In the genomic region with DNA sequence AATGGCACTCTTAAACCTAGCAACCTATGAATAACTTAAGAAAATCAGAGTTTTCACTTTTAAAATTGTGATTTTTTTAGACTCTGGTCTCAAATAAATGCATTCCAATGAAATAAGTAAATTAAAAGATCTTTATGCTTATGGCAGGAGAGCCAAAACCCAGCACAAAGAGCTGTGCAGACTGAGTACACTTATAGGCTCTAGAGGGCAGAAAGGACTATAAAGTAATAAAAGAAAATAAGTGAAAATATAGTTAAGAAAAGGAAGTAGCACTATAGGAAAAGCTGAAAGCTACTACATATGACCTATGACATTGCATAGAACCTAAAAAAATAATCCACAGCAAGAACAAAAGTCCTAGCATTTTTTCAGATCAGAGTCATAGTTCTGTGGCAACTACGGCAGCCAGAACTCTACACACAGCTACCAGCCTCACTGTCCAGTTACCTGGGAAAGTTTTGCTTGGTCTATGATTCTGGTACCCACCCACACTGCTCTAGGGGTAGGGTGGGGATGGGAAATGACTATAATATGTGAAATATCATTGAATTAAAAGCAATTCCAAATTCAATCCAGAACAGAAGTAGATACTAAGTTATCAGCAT, we compare ENCODE assay signal across 16 cellular contexts. TPM values are rescaled to one million over a fixed set of nuclear protein-coding genes. Genes with fewer than 3 reads are reported as not detected.
DNase-seq lines count a peak whose midpoint lies in the region; TF ChIP-seq lines count a peak whose summit lies in the region.
"Had no signal": no experiment of that assay in that cellular context is flagged by ENCODE, and none has a peak within 500 bp of the region (broad histone marks: within the 10 kb centered on the region; RNA-seq: fewer than 3 reads in every experiment).

No MANE protein-coding gene starts in this region.

- no peaks in the 10 kb centered on the region for H4K20me1 ChIP-seq in mammary epithelial cell (ENCODE audit: insufficient read depth, low read length)

- dilution Hi-C loops in mammary epithelial cell (cut with HindIII; ENCODE audit: low sequenced_read_pairs) = no loop called here

- WGBS in mammary epithelial cell (ENCODE audit: low coverage, missing lambda C conversion rate) = 0% methylated on average over 1 of the region's 1 CpG
- 75 to 100% (median 93%) methylated on average over 1 of the region's 1 CpG for WGBS in spleen, 5 donors

- peak; percentile 46 for DNase-seq in AG08395 (ENCODE audit: low spot score)
- DNase-seq in LHCN-M2 (ENCODE audit: low read depth) = peak; percentile 50
- DNase-seq in mammary epithelial cell = peak; percentile 53
- DNase-seq in hepatic stellate cell (ENCODE audit: low spot score) = peak; percentile 42
- no peak for DNase-seq in epidermal melanocyte (ENCODE audit: insufficient read length, low spot score)
- DNase-seq in spleen = no peak
- no peak for DNase-seq in DMS114 treated with DMSO at 0.1 percent for 48 hours (lab: John Stamatoyannopoulos, UW; ENCODE audit: unreplicated experiment)
- no peak for DNase-seq in COLO668 (lab: John Stamatoyannopoulos, UW; ENCODE audit: unreplicated experiment)
- DNase-seq: activated CD4-positive, alpha-beta T cell treated with anti-CD3 and anti-CD28 coated beads for 36 hours; activated CD8-positive, alpha-beta memory T cell treated with anti-CD3 and anti-CD28 coated beads, Interleukin-2, amount 50 U/mL, for 4 hours; activated naive CD4-positive, alpha-beta T cell; head of caudate nucleus; NCI-H146; SJCRH30; stimulated activated naive CD8-positive, alpha-beta T cell treated with anti-CD3 and anti-CD28 coated beads, Interleukin-15, amount 100 ng/mL, for 72 hours had no signal

- H3K9me3 ChIP-seq in mammary epithelial cell (replicated peaks; ENCODE audit: insufficient read depth, low read length) = no peaks in the 10 kb centered on the region
- no peaks in the 10 kb centered on the region for H3K9me3 ChIP-seq in spleen
- H3K9me3 ChIP-seq: SJCRH30 had no signal

- no peaks in the 10 kb centered on the region for H3K27me3 ChIP-seq in mammary epithelial cell (ENCODE audit: insufficient read depth, low read length)
- H3K27me3 ChIP-seq in spleen (replicated peaks in 1 of 7) = no peaks in the 10 kb centered on the region
- H3K27me3 ChIP-seq: SJCRH30 had no signal

- H3K4me1 ChIP-seq in mammary epithelial cell (ENCODE audit: insufficient read depth, low read length) (peaks cover 7% of the 10 kb centered on the region), spleen (no peaks in the 10 kb centered on the region)
- H3K4me1 ChIP-seq: parathyroid adenoma, SJCRH30 had no signal

- peaks cover 19% of the 10 kb centered on the region for H3K79me2 ChIP-seq in mammary epithelial cell (ENCODE audit: insufficient read depth, low read length)
- H3K79me2 ChIP-seq: parathyroid adenoma had no signal

- in situ Hi-C loops in mammary epithelial cell (cut with MboI; ENCODE audit: low sequenced_read_pairs in 2 of 2) = no loop called here

- no TSS peak for BruUV-seq in mammary epithelial cell (replicated peaks; lab: Mats Ljungman, UMichigan)

- H3K36me3 ChIP-seq in mammary epithelial cell (ENCODE audit: insufficient read depth, low read length) = no peaks in the 10 kb centered on the region
- peaks cover 0 to 68% (median 24%) of the 10 kb centered on the region in 6 donors for H3K36me3 ChIP-seq in spleen
- H3K36me3 ChIP-seq: SJCRH30 had no signal

- intact Hi-C loops in mammary epithelial cell (cut with micrococcal nuclease) = no loop called here
- intact Hi-C loops in spleen (cut with DNase I; ENCODE audit: low total_unique reads) = no loop called here

- H3K27ac ChIP-seq in mammary epithelial cell (ENCODE audit: insufficient read depth, low read depth, low read length) (peak overlapping the region; percentile 2), spleen (no peak overlapping the region)
- H3K27ac ChIP-seq: parathyroid adenoma, SJCRH30 had no signal

- TF ChIP-seq CTCF in mammary epithelial cell (conservative IDR thresholded peaks at IDR 0.05 in 1 of 2, IDR thresholded peaks at IDR 0.05 in 1 of 2; ENCODE audit: extremely low read depth in 1 of 2, insufficient read depth in 1 of 2, low read depth in 1 of 2, low read length in 2 of 2) (no peak), spleen (IDR thresholded peaks at IDR 0.05 in 8 of 11, conservative IDR thresholded peaks at IDR 0.05 in 3 of 11) (no peak)

- peak overlapping the region; percentile 57 for H3K4me2 ChIP-seq in mammary epithelial cell (ENCODE audit: insufficient read depth, low read depth, low read length)

- H2AFZ ChIP-seq in mammary epithelial cell (ENCODE audit: low read depth, low read length) = no peak overlapping the region
- H2AFZ ChIP-seq: parathyroid adenoma had no signal

- no peak overlapping the region for H3K9ac ChIP-seq in mammary epithelial cell (ENCODE audit: insufficient read depth, low read length)
- H3K9ac ChIP-seq: parathyroid adenoma had no signal

- H3K4me3 ChIP-seq in mammary epithelial cell (replicated peaks in 1 of 3; ENCODE audit: insufficient read depth in 1 of 3, low read depth in 2 of 3, low read length in 3 of 3) (no peak overlapping the region), spleen (no peak overlapping the region)
- H3K4me3 ChIP-seq: SJCRH30 had no signal

- CTCF ChIA-PET in mammary epithelial cell (lab: Charles Lee; ENCODE audit: low non-redundant PET) = no interaction called here

- no peak for TF ChIP-seq POLR2A in spleen (IDR thresholded peaks at IDR 0.05)

RNA-seq across cellular contexts. Expression of a gene that starts 30.5 kb away (rescaled TPM):
- total RNA-seq in LHCN-M2 (2014; rRNA removed) (52.0 and 66.8 TPM in 2 replicates), mammary epithelial cell (10 to 100 TPM; 50.7 to 54.8 TPM), spleen (100 to 1,000 TPM in 2 of 7 donors, 10 to 100 TPM in 5; 54.5 to 200 (median 75.6) TPM)
- 10.5 TPM for polyA plus RNA-seq in LHCN-M2 (2012)
- polyA plus RNA-seq in mammary epithelial cell (18.1 TPM), spleen (10 to 100 TPM in 2 of 3 donors, 1 to 10 TPM in 1; 8.7 to 11.7 (median 11.5) TPM)
- 28.5 TPM for polyA minus RNA-seq in mammary epithelial cell

Comparison
In these comparisons a context has a peak if more than half of its experiments do, and no peak if none do; other contexts are left out.
1. DNase-seq: peak in AG08395 (single experiment), LHCN-M2 (single experiment), mammary epithelial cell (single experiment) and hepatic stellate cell (single experiment); none in epidermal melanocyte (single experiment), spleen (single experiment), DMS114 treated with DMSO at 0.1 percent for 48 hours (single experiment) and COLO668 (single experiment).